Comparison of ENCODE assay signal across 9 cellular contexts in genomic region chr7:77570330-77571011, GRCh38. TPM values are rescaled to one million over a fixed set of nuclear protein-coding genes. Genes with fewer than 3 reads are reported as not detected.
A peak's percentile ranks its signal among the peaks of the same experiment; 100 is the strongest.
DNase-seq lines count a peak whose midpoint lies in the region; ATAC-seq, FAIRE-seq and TF ChIP-seq lines count a peak whose summit lies in the region.
"Had no signal": no experiment of that assay in that cellular context is flagged by ENCODE, and none has a peak within 500 bp of the region (broad histone marks: within the 10 kb centered on the region; RNA-seq: fewer than 3 reads in every experiment).

No MANE protein-coding gene starts in this region.

- POLR2A ChIA-PET in CD4-positive, alpha-beta memory T cell (lab: Charles Lee; ENCODE audit: partially characterized antibody), result no interaction called here

- TF ChIP-seq CTCF in bronchial epithelial cell (IDR thresholded peaks at IDR 0.05; ENCODE audit: insufficient read depth, low read length, severe bottlenecking), result no peak

- no peak overlapping the region for H3K27ac Mint-ChIP-seq in activated CD8-positive, alpha-beta memory T cell treated with anti-CD3 and anti-CD28 coated beads, Interleukin-2, amount 10 ng/mL, durations not matched to agents 7 days and 5 days
- H3K27ac Mint-ChIP-seq in CD4-positive, alpha-beta memory T cell, result no peak overlapping the region

- FAIRE-seq in bronchial epithelial cell (lab: Jason Lieb, UNC), result no peak

- no peaks in the 10 kb centered on the region for H3K27me3 ChIP-seq in bronchial epithelial cell (ENCODE audit: control insufficient read depth, insufficient read depth, low read length)
- H3K27me3 ChIP-seq in muscle layer of duodenum (ENCODE audit: low read depth, low read length), result no peaks in the 10 kb centered on the region
- no peaks in the 10 kb centered on the region for H3K27me3 ChIP-seq in CD4-positive, alpha-beta memory T cell (ENCODE audit: insufficient read depth, low read length)

- H3K4me1 ChIP-seq in muscle layer of duodenum (ENCODE audit: control insufficient read depth in 1 of 2, insufficient read depth in 2 of 2, low read length in 2 of 2), result peaks cover 2 to 17% of the 10 kb centered on the region in 2 donors
- no peaks in the 10 kb centered on the region for H3K4me1 ChIP-seq in CD4-positive, alpha-beta memory T cell (ENCODE audit: insufficient read depth, low read length)

- H3K4me3 Mint-ChIP-seq in activated CD8-positive, alpha-beta memory T cell treated with anti-CD3 and anti-CD28 coated beads, Interleukin-2, amount 10 ng/mL, durations not matched to agents 7 days and 5 days, result no peak overlapping the region
- H3K4me3 Mint-ChIP-seq in CD4-positive, alpha-beta memory T cell, result no peak overlapping the region

- DNase-seq in CMK (ENCODE audit: low read depth) (peak; percentile 4), KBM-7 (peak; percentile 38), bronchial epithelial cell (ENCODE audit: low read depth) (peak; percentile 33), NCI-H1417 (lab: John Stamatoyannopoulos, UW) (no peak)
- DNase-seq in activated CD8-positive, alpha-beta memory T cell treated with anti-CD3 and anti-CD28 coated beads, Interleukin-2, amount 10 ng/mL, durations not matched to agents 7 days and 5 days, result no peak
- no peak for DNase-seq in CD4-positive, alpha-beta memory T cell

- no peaks in the 10 kb centered on the region for H3K9me3 Mint-ChIP-seq in activated CD8-positive, alpha-beta memory T cell treated with anti-CD3 and anti-CD28 coated beads, Interleukin-2, amount 10 ng/mL, durations not matched to agents 7 days and 5 days (ENCODE audit: low read depth)
- no peaks in the 10 kb centered on the region for H3K9me3 Mint-ChIP-seq in CD4-positive, alpha-beta memory T cell

- H3K36me3 ChIP-seq in bronchial epithelial cell (ENCODE audit: control insufficient read depth, insufficient read depth, low read length), result peaks cover 7% of the 10 kb centered on the region
- H3K36me3 ChIP-seq in muscle layer of duodenum (ENCODE audit: control insufficient read depth in 1 of 2, insufficient read depth in 2 of 2, low read length in 2 of 2), result peaks cover 14 to 22% of the 10 kb centered on the region in 2 donors
- no peaks in the 10 kb centered on the region for H3K36me3 ChIP-seq in CD4-positive, alpha-beta memory T cell (ENCODE audit: insufficient read depth, low read length)

- CTCF ChIA-PET in activated CD8-positive, alpha-beta memory T cell treated with anti-CD3 and anti-CD28 coated beads, Interleukin-2, amount 10 ng/mL, durations not matched to agents 7 days and 5 days (lab: Charles Lee), result no interaction called here
- CTCF ChIA-PET in CD4-positive, alpha-beta memory T cell (lab: Charles Lee; ENCODE audit: partially characterized antibody), result no interaction called here

- intact Hi-C loops in CD4-positive, alpha-beta memory T cell (cut with micrococcal nuclease), result no loop called here

- no peak for ATAC-seq in activated CD8-positive, alpha-beta memory T cell treated with anti-CD3 and anti-CD28 coated beads, Interleukin-2, amount 10 ng/mL, durations not matched to agents 7 days and 5 days
- ATAC-seq in GM21447 (IDR thresholded peaks at IDR 0.05; ENCODE audit: unreplicated experiment), result no peak

- H3K9me3 ChIP-seq in muscle layer of duodenum (ENCODE audit: control insufficient read depth in 1 of 2, low read length in 2 of 2), result no peaks in the 10 kb centered on the region
- H3K9me3 ChIP-seq in CD4-positive, alpha-beta memory T cell (ENCODE audit: control insufficient read depth in 1 of 2, low read length in 2 of 2), result no peaks in the 10 kb centered on the region

- H3K27ac ChIP-seq in muscle layer of duodenum (ENCODE audit: low read length), result peak overlapping the region; percentile 21
- no peak overlapping the region for H3K27ac ChIP-seq in CD4-positive, alpha-beta memory T cell (ENCODE audit: low read depth, low read length)

- H3K4me3 ChIP-seq in bronchial epithelial cell (ENCODE audit: low read depth, low read length) (no peak overlapping the region), muscle layer of duodenum (ENCODE audit: low read depth in 1 of 2, low read length in 2 of 2) (no peak overlapping the region)
- no peak overlapping the region for H3K4me3 ChIP-seq in CD4-positive, alpha-beta memory T cell (ENCODE audit: low read length in 2 of 2)
- H3K4me3 ChIP-seq: lung had no signal

- H3K4me1 Mint-ChIP-seq in activated CD8-positive, alpha-beta memory T cell treated with anti-CD3 and anti-CD28 coated beads, Interleukin-2, amount 10 ng/mL, durations not matched to agents 7 days and 5 days, result no peaks in the 10 kb centered on the region
- peaks cover 1 to 6% (median 3%) of the 10 kb centered on the region in 4 donors for H3K4me1 Mint-ChIP-seq in CD4-positive, alpha-beta memory T cell

- no peaks in the 10 kb centered on the region for H3K27me3 Mint-ChIP-seq in activated CD8-positive, alpha-beta memory T cell treated with anti-CD3 and anti-CD28 coated beads, Interleukin-2, amount 10 ng/mL, durations not matched to agents 7 days and 5 days
- H3K27me3 Mint-ChIP-seq in CD4-positive, alpha-beta memory T cell, result no peaks in the 10 kb centered on the region

- in situ Hi-C loops in KBM-7 (cut with MboI; ENCODE audit: low pct_unique_long_range_greater_than_20kb, low sequenced_read_pairs), result no loop called here

- H3K36me3 Mint-ChIP-seq in activated CD8-positive, alpha-beta memory T cell treated with anti-CD3 and anti-CD28 coated beads, Interleukin-2, amount 10 ng/mL, durations not matched to agents 7 days and 5 days, result no peaks in the 10 kb centered on the region
- H3K36me3 Mint-ChIP-seq in CD4-positive, alpha-beta memory T cell, result peaks cover 10 to 15% of the 10 kb centered on the region in 2 donors

RNA-seq across cellular contexts. Expression of gene PTPN12, which starts 33.4 kb away (rescaled TPM):
- total RNA-seq in bronchial epithelial cell, result 25.0 and 48.4 TPM in 2 replicates
- 10 to 100 TPM; 20.6 to 20.8 TPM for total RNA-seq in activated CD8-positive, alpha-beta memory T cell treated with anti-CD3 and anti-CD28 coated beads, Interleukin-2, amount 10 ng/mL, durations not matched to agents 7 days and 5 days
- 10 to 100 TPM; 17.9 to 24.4 TPM for total RNA-seq in CD4-positive, alpha-beta memory T cell
- 1 to 10 TPM in 1 of 2 donors, under 1 TPM in 1; 0.90 to 2.3 TPM for polyA plus RNA-seq in CD4-positive, alpha-beta memory T cell

Comparison
In these comparisons a context has a peak if more than half of its experiments do, and no peak if none do; other contexts are left out.
1. DNase-seq: peak in CMK (single experiment), KBM-7 (single experiment) and bronchial epithelial cell (single experiment); none in activated CD8-positive, alpha-beta memory T cell treated with anti-CD3 and anti-CD28 coated beads, Interleukin-2, amount 10 ng/mL, durations not matched to agents 7 days and 5 days (single experiment), NCI-H1417 (0 of 3) and CD4-positive, alpha-beta memory T cell (0 of 5).